In the genomic region with DNA sequence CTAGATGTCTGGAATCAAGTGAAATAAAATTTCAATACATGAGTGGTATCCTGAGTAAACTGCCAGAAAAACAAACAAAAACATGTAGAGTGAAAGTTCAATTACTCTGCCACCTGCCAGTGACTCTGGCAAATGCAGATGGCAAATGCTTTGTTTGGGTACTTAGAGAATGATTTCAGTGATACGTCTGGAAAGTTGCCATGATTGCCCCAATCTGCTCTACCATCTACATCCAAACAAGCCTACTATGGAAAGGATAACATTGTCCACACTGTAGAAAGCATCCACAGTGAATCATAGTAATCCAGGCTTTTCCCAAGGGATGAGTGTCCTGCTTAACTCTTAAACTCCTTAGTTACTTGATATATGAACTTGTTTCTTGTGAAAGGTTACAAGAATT, we compare ENCODE assay signal across 12 cellular contexts. TPM values are rescaled to one million over a fixed set of nuclear protein-coding genes. Genes with fewer than 3 reads are reported as not detected.
DNase-seq lines count a peak whose midpoint lies in the region; ATAC-seq and FAIRE-seq lines count a peak whose summit lies in the region.
"Had no signal": no experiment of that assay in that cellular context is flagged by ENCODE, and none has a peak within 500 bp of the region (broad histone marks: within the 10 kb centered on the region; RNA-seq: fewer than 3 reads in every experiment).

No MANE protein-coding gene starts in this region.

- ATAC-seq in activated T-cell treated with anti-CD3 and anti-CD28 coated beads, Interleukin-2, amount 50 U/mL, for 4 hours, result no peak

- H3K27me3 Mint-ChIP-seq in activated T-cell treated with anti-CD3 and anti-CD28 coated beads, Interleukin-2, amount 50 U/mL, for 4 hours (ENCODE audit: low read depth), result peaks cover 33% of the 10 kb centered on the region

- peaks cover 4% of the 10 kb centered on the region for H3K9me3 Mint-ChIP-seq in activated T-cell treated with anti-CD3 and anti-CD28 coated beads, Interleukin-2, amount 50 U/mL, for 4 hours
- H3K9me3 Mint-ChIP-seq: activated naive CD4-positive, alpha-beta T cell treated with anti-CD3 and anti-CD28 coated beads for 36 hours had no signal

- DNase-seq in DMS79 (lab: John Stamatoyannopoulos, UW), result peak; percentile 0
- DNase-seq in NCI-H1092 treated with DMSO at 0.1 percent for 48 hours (lab: John Stamatoyannopoulos, UW), result peak; percentile 87
- peak; percentile 51 for DNase-seq in RCC 7860 (ENCODE audit: low spot score)
- peak; percentile 56 for DNase-seq in kidney tubule cell (ENCODE audit: low spot score)
- DNase-seq in stimulated activated CD4-positive, alpha-beta T cell treated with anti-CD3 and anti-CD28 coated beads, Interleukin-1b, Interleukin-23, amount 100 ng/mL, for 48 hours, result no peak
- no peak for DNase-seq in activated T-cell treated with anti-CD3 and anti-CD28 coated beads, Interleukin-2, amount 50 U/mL, for 4 hours
- no peak for DNase-seq in GM19240 (ENCODE audit: insufficient read length, low spot score)
- DNase-seq in stimulated activated CD4-positive, alpha-beta T cell treated with anti-CD3 and anti-CD28 coated beads, Interleukin-15, amount 100 ng/mL, for 24 hours, result no peak
- DNase-seq: activated CD4-positive, CD25-positive, alpha-beta regulatory T cell; activated naive CD4-positive, alpha-beta T cell treated with anti-CD3 and anti-CD28 coated beads for 36 hours; OCI-M1; uterus had no signal

- peaks cover 1% of the 10 kb centered on the region for H3K36me3 Mint-ChIP-seq in activated T-cell treated with anti-CD3 and anti-CD28 coated beads, Interleukin-2, amount 50 U/mL, for 4 hours (ENCODE audit: insufficient read depth)

- no peak for FAIRE-seq in RCC 7860 (lab: Jason Lieb, UNC)

- H3K4me1 Mint-ChIP-seq in activated T-cell treated with anti-CD3 and anti-CD28 coated beads, Interleukin-2, amount 50 U/mL, for 4 hours (ENCODE audit: low read depth), result peaks cover 30% of the 10 kb centered on the region

- H3K4me3 Mint-ChIP-seq in activated T-cell treated with anti-CD3 and anti-CD28 coated beads, Interleukin-2, amount 50 U/mL, for 4 hours, result no peak overlapping the region
- H3K4me3 Mint-ChIP-seq: activated naive CD4-positive, alpha-beta T cell treated with anti-CD3 and anti-CD28 coated beads for 36 hours had no signal

RNA-seq across cellular contexts. Expression of a gene that starts 3.4 kb away (rescaled TPM):
- not detected for total RNA-seq in activated T-cell treated with anti-CD3 and anti-CD28 coated beads, Interleukin-2, amount 50 U/mL, for 4 hours
- total RNA-seq: activated naive CD4-positive, alpha-beta T cell treated with anti-CD3 and anti-CD28 coated beads for 36 hours had no signal

Comparison
In these comparisons a context has a peak if more than half of its experiments do, and no peak if none do; other contexts are left out.
1. DNase-seq: peak in DMS79 (single experiment), NCI-H1092 treated with DMSO at 0.1 percent for 48 hours (single experiment), RCC 7860 (single experiment) and kidney tubule cell (single experiment); none in stimulated activated CD4-positive, alpha-beta T cell treated with anti-CD3 and anti-CD28 coated beads, Interleukin-1b, Interleukin-23, amount 100 ng/mL, for 48 hours (single experiment), activated T-cell treated with anti-CD3 and anti-CD28 coated beads, Interleukin-2, amount 50 U/mL, for 4 hours (single experiment), GM19240 (single experiment) and stimulated activated CD4-positive, alpha-beta T cell treated with anti-CD3 and anti-CD28 coated beads, Interleukin-15, amount 100 ng/mL, for 24 hours (single experiment).